In genomic region chr3:20682573-20682972, GRCh38 we compare ENCODE assay signal across 15 cellular contexts.
DNase-seq lines count a peak whose midpoint lies in the region; ATAC-seq, FAIRE-seq and TF ChIP-seq lines count a peak whose summit lies in the region.
"Had no signal": no experiment of that assay in that cellular context is flagged by ENCODE, and none has a peak within 500 bp of the region (broad histone marks: within the 10 kb centered on the region; RNA-seq: fewer than 3 reads in every experiment).

No MANE protein-coding gene starts in this region.

- FAIRE-seq in H54 (lab: Jason Lieb, UNC) (peak; percentile 85), RCC 7860 (lab: Jason Lieb, UNC) (no peak)

- no peak overlapping the region for H2AK5ac ChIP-seq in mesendoderm (ENCODE audit: low read length)

- no peak overlapping the region for H3K56ac ChIP-seq in mesendoderm (ENCODE audit: low read length)

- intact Hi-C loops in heart right ventricle (cut with DNase I): no loop called here

- ATAC-seq in HG03045 (IDR thresholded peaks at IDR 0.05; ENCODE audit: unreplicated experiment) (no peak), heart right ventricle (no peak)
- ATAC-seq in stimulated activated naive CD8-positive, alpha-beta T cell treated with anti-CD3 and anti-CD28 coated beads, Interleukin-15, Interleukin-2, amounts not matched to agents 100 U/mL and 50 U/mL, for 24 hours: no peak

- H2BK5ac ChIP-seq in mesendoderm (ENCODE audit: low read length): no peak overlapping the region

- no peak overlapping the region for H2BK120ac ChIP-seq in mesendoderm (ENCODE audit: low read depth, low read length)

- H3K79me1 ChIP-seq in mesendoderm (ENCODE audit: low read length): no peaks in the 10 kb centered on the region

- H3K27me3 ChIP-seq in brain microvascular endothelial cell (replicated peaks) (no peaks in the 10 kb centered on the region), mesendoderm (ENCODE audit: insufficient read depth, low read length, poor library complexity) (no peaks in the 10 kb centered on the region), heart right ventricle (no peaks in the 10 kb centered on the region)

- TF ChIP-seq POLR2A in H54 (IDR thresholded peaks at IDR 0.05; ENCODE audit: low read depth, low read length): no peak

- TF ChIP-seq CTCF in brain microvascular endothelial cell (IDR thresholded peaks at IDR 0.05; ENCODE audit: low read depth, low read length, missing control alignments) (no peak), heart right ventricle (IDR thresholded peaks at IDR 0.05) (no peak)

- DNase-seq in H54 (ENCODE audit: insufficient read length, low spot score) (no peak), RCC 7860 (ENCODE audit: low spot score) (peak; percentile 62), brain microvascular endothelial cell (peak; percentile 52), mesendoderm (peak; percentile 81), heart right ventricle (no peak), globus pallidus (ENCODE audit: low spot score) (no peak)
- no peak for DNase-seq in stimulated activated naive CD8-positive, alpha-beta T cell treated with anti-CD3 and anti-CD28 coated beads, Interleukin-15, Interleukin-2, amounts not matched to agents 100 U/mL and 50 U/mL, for 24 hours
- DNase-seq: ACHN; CD4-positive, alpha-beta T cell; H9; NCI-H146; NCI-H2107; NCI-H345; Right ventricle myocardium superior had no signal

- H4K8ac ChIP-seq in mesendoderm (ENCODE audit: low read depth, low read length): no peak overlapping the region

- H4K5ac ChIP-seq in mesendoderm (ENCODE audit: low read length): no peak overlapping the region

- H3K27ac ChIP-seq in brain microvascular endothelial cell: peak overlapping the region; percentile 35
- H3K27ac ChIP-seq in mesendoderm (ENCODE audit: low read depth, low read length): no peak overlapping the region
- no peak overlapping the region for H3K27ac ChIP-seq in heart right ventricle

- in situ Hi-C loops in brain microvascular endothelial cell (cut with HindIII; ENCODE audit: low pct_ligation_motif_present, low sequenced_read_pairs): no loop called here

- no peak overlapping the region for H3K4me2 ChIP-seq in mesendoderm (ENCODE audit: low read length)

- H3K23ac ChIP-seq in mesendoderm (ENCODE audit: low read length): no peak overlapping the region

- WGBS in mesendoderm (ENCODE audit: extremely low coverage, insufficient coverage, low lambda C conversion rate): no CpG with 5 or more reads among the region's 5 CpGs
- WGBS in heart right ventricle, 2 donors: 77 to 81% methylated on average over 5 of the region's 5 CpGs

- no peak overlapping the region for H3K4ac ChIP-seq in mesendoderm (ENCODE audit: low read depth, low read length)

- no peak overlapping the region for H3K18ac ChIP-seq in mesendoderm (ENCODE audit: low read length)

- no peak overlapping the region for H2BK15ac ChIP-seq in mesendoderm (replicated peaks; ENCODE audit: low read depth)

- H3K36me3 ChIP-seq in brain microvascular endothelial cell (replicated peaks) (no peaks in the 10 kb centered on the region), mesendoderm (ENCODE audit: control insufficient read depth, insufficient read depth, low read length) (no peaks in the 10 kb centered on the region), heart right ventricle (no peaks in the 10 kb centered on the region)

- H3K4me3 ChIP-seq in brain microvascular endothelial cell (ENCODE audit: low read depth, low read length) (no peak overlapping the region), mesendoderm (ENCODE audit: low read length) (no peak overlapping the region), heart right ventricle (no peak overlapping the region)

- no peak overlapping the region for H3K9ac ChIP-seq in mesendoderm (ENCODE audit: low read length)

- peaks cover 0 to 22% (median 0%) of the 10 kb centered on the region in 11 donors for H3K9me3 ChIP-seq in heart right ventricle

- H3K79me2 ChIP-seq in mesendoderm (ENCODE audit: control insufficient read depth, insufficient read depth, low read length): no peaks in the 10 kb centered on the region

- no peaks in the 10 kb centered on the region for H3K4me1 ChIP-seq in mesendoderm (ENCODE audit: control insufficient read depth, low read depth, low read length)
- peaks cover 0 to 24% (median 10%) of the 10 kb centered on the region in 9 donors for H3K4me1 ChIP-seq in heart right ventricle

Comparison
In these comparisons a context has a peak if more than half of its experiments do, and no peak if none do; other contexts are left out.
1. DNase-seq: peak in RCC 7860 (single experiment), brain microvascular endothelial cell (single experiment) and mesendoderm (single experiment); none in H54 (single experiment), stimulated activated naive CD8-positive, alpha-beta T cell treated with anti-CD3 and anti-CD28 coated beads, Interleukin-15, Interleukin-2, amounts not matched to agents 100 U/mL and 50 U/mL, for 24 hours (single experiment), heart right ventricle (0 of 2) and globus pallidus (single experiment).